ENCODE assay signal across 1 cellular context in the genomic region with DNA sequence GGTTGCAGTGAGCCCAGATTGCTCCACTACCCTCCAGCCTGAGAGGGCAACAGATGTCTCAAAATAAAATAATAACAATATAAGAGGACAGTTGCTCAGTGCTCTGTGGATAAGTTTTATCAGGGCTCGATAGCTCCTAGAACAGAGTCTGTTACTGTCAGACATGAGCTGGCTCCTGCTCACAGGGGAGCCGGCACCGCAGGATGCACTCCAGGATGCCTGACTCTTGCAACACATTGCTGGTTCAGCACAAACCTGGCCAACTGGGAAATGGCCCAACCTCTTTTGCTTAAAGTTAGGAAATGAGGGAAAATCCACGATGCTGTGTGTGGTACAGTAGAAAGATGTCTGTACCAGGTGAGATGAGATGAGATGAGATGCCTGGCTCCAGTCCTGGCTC.
TF ChIP-seq lines count a peak whose summit lies in the region.

No MANE protein-coding gene starts in this region.

TF ChIP-seq in liver, 16 proteins besides CTCF, POLR2A, EP300 and RAD21 (continued from another document):
- TF ChIP-seq GABPA (IDR thresholded peaks at IDR 0.05 in 1 of 2, conservative IDR thresholded peaks at IDR 0.05 in 1 of 2) (no peak), EGR1 (IDR thresholded peaks at IDR 0.05; ENCODE audit: low read depth in 2 of 2) (no peak), SP1 (IDR thresholded peaks at IDR 0.05) (peak; percentile 11), YY1 (IDR thresholded peaks at IDR 0.05) (peak; percentile 38), RXRA (IDR thresholded peaks at IDR 0.05) (peak in 1 of 2 donors; percentile 64), JUND (IDR thresholded peaks at IDR 0.05) (peak in 1 of 2 donors; percentile 37)
- TF ChIP-seq, protein P1, sequence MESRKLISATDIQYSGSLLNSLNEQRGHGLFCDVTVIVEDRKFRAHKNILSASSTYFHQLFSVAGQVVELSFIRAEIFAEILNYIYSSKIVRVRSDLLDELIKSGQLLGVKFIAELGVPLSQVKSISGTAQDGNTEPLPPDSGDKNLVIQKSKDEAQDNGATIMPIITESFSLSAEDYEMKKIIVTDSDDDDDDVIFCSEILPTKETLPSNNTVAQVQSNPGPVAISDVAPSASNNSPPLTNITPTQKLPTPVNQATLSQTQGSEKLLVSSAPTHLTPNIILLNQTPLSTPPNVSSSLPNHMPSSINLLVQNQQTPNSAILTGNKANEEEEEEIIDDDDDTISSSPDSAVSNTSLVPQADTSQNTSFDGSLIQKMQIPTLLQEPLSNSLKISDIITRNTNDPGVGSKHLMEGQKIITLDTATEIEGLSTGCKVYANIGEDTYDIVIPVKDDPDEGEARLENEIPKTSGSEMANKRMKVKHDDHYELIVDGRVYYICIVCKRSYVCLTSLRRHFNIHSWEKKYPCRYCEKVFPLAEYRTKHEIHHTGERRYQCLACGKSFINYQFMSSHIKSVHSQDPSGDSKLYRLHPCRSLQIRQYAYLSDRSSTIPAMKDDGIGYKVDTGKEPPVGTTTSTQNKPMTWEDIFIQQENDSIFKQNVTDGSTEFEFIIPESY (IDR thresholded peaks at IDR 0.05) = peak; percentile 17
- TF ChIP-seq, protein P2, sequence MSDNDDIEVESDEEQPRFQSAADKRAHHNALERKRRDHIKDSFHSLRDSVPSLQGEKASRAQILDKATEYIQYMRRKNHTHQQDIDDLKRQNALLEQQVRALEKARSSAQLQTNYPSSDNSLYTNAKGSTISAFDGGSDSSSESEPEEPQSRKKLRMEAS (IDR thresholded peaks at IDR 0.05) = peak; percentile 70
TF ChIP-seq in liver: peak in this region for 7.
